ENCODE assay signal across 1 cellular context in the genomic region with DNA sequence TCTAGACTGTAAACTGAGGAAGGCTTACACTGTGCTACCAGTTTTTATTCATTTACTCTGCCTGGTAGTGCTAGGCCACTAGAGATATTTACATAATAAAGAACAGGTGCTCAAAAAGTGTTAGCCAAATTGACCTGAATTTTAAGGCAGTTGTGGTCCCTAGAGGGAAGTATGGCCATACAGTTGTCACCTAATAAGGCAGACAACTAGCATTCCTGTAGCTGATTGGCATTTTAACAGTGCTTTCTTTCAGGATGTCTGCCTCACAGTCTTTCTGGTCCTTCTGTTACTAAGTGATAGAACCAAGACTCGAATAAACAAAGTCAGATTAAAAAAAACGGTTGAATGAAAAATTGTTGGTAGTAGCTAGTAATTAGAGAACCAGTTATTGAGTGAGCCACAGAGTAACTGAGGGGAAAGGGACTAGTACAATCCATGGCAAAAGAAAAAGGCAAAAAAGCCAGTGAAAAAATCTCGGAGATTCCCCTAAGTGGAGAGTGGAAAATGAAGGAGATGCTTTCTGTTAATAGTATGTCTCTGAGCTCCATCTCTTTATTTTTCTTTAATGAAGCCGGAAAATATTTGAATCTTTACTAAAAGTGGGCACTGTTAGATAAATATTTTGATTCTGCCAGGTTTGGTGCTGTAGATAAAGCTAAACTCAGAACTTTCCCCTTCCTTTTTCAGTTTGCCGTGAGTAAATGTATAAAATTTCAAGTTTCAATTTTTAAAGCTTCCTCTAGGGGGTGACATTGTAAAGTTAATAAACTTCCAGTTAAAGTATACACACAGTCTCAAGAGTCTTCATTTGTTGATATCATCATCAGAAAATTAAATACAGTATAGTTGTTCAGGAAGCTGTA.
TF ChIP-seq lines count a peak whose summit lies in the region.

No MANE protein-coding gene starts in this region.

TF ChIP-seq in endothelial cell of umbilical vein, 7 proteins besides CTCF, POLR2A, EP300 and RAD21:
- TF ChIP-seq GATA2 (IDR thresholded peaks at IDR 0.05; ENCODE audit: insufficient read depth, insufficient read length, low read depth, low read length) (no peak), POLR2AphosphoS5 (IDR thresholded peaks at IDR 0.05; ENCODE audit: insufficient read depth, low read depth, low read length) (no peak), EZH2 (IDR thresholded peaks at IDR 0.05; ENCODE audit: borderline replicate concordance, low read depth, low read length, severe bottlenecking) (no peak), MAX (IDR thresholded peaks at IDR 0.05; ENCODE audit: insufficient read depth, insufficient read length) (no peak), FOS (IDR thresholded peaks at IDR 0.05; ENCODE audit: borderline replicate concordance, insufficient read depth, low read length) (no peak), JUN (IDR thresholded peaks at IDR 0.05; ENCODE audit: borderline replicate concordance, insufficient read depth, insufficient read length, low read depth) (no peak), MYC (IDR thresholded peaks at IDR 0.05; ENCODE audit: low read depth, low read length) (no peak)
